ENCODE assay signal across 1 cellular context in the genomic region with DNA sequence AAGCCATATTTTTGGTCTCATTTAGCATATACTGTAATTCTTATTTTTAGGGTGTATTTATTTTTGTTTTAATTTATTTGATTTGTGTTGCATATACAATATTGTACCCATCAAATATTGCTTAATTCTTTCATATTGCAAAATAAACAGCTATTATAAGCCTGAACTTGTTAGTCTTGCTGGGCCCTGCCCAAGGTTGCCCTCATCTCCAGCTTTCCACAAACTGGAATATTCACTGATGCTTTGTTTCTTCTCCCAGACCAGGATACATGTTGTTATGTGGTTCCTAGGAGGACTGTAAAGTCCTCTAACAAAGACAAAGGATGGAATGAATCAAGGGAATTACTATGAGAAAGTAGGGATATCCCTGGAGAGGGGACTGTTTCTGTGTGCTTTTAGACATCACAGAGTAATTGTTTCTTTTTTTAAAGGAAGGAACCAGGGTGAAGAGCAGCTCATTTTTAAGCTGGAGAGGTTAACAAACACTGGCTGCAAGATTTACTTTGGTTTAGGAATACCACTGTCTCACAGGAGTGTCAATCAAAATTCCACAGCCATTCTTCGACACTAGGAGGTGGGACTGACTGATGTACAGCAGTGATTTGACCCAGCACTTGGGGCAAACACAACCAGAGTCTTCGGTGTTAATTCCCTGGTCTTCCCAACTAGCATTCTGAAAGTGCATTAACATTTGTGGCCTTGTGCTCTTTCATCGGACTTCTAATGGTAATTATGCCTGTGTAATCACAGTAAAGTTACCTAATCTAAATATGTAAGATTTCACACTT.
TF ChIP-seq lines count a peak whose summit lies in the region.

No MANE protein-coding gene starts in this region.

TF ChIP-seq in A549, 52 proteins besides CTCF, POLR2A, EP300 and RAD21:
- TF ChIP-seq ZSCAN20 (CRISPR knock-in tag; IDR thresholded peaks at IDR 0.05) = no peak
- no peak for TF ChIP-seq ATOH8 (CRISPR knock-in tag; IDR thresholded peaks at IDR 0.05; ENCODE audit: low read depth)
- no peak for TF ChIP-seq RCOR1 (IDR thresholded peaks at IDR 0.05; ENCODE audit: low read depth, low read length)
- TF ChIP-seq EHMT2 (IDR thresholded peaks at IDR 0.05; ENCODE audit: low read depth) = no peak
- no peak for TF ChIP-seq HDAC2 (IDR thresholded peaks at IDR 0.05)
- TF ChIP-seq NR3C1 (IDR thresholded peaks at IDR 0.05) = no peak
- no peak for TF ChIP-seq CHD4 (IDR thresholded peaks at IDR 0.05; ENCODE audit: borderline replicate concordance)
- no peak for TF ChIP-seq ELK1 (IDR thresholded peaks at IDR 0.05; ENCODE audit: low read depth, low read length)
- TF ChIP-seq, protein P1, sequence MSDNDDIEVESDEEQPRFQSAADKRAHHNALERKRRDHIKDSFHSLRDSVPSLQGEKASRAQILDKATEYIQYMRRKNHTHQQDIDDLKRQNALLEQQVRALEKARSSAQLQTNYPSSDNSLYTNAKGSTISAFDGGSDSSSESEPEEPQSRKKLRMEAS (IDR thresholded peaks at IDR 0.05) = no peak
